ENCODE assay signal across 22 cellular contexts in the genomic region with DNA sequence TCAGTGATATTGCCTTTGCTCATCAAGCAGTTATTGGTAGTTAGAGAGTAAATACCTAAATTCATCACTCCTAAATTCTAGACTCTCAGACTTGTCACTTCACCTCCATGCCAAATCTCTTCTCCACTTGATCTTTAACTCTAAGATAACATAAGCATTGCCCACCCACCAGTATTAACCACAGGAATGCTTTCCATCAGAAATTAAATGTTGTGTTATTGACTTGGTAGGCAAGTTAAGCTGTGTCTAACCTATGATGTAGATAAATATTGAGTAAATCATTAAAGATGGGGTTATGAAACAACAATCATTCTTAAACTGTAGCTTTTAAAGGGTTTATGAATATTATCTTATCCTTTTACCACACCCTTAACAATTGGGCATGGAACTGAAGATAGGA.
"Had no signal": no experiment of that assay in that cellular context is flagged by ENCODE, and none has a peak within 500 bp of the region (broad histone marks: within the 10 kb centered on the region; RNA-seq: fewer than 3 reads in every experiment).

No MANE protein-coding gene starts in this region.

- H3K36me3 Mint-ChIP-seq: natural killer cell treated with Interleukin-12 subunit alpha and Interleukin-12 subunit beta and Interleukin-15 and Interleukin-18, amount 100 ng/mL, for 72 hours; type B pancreatic cell had no signal

- H3K9me3 Mint-ChIP-seq: activated naive CD4-positive, alpha-beta T cell treated with anti-CD3 and anti-CD28 coated beads, Interleukin-2, amount 50 U/mL, for 72 hours; activated T-cell treated with anti-CD3 and anti-CD28 coated beads, Interleukin-2, amount 50 U/mL, for 24 hours; activated T-helper 17 cell treated with anti-CD3 and anti-CD28 coated beads, Interleukin-2, amount 50 U/mL, for 72 hours; natural killer cell treated with Interleukin-12 subunit alpha and Interleukin-12 subunit beta and Interleukin-15 and Interleukin-18, amount 100 ng/mL, for 72 hours; type B pancreatic cell had no signal

- H3K9me3 ChIP-seq: adrenal gland, ascending aorta, left lung, sigmoid colon, thoracic aorta had no signal

- H3K36me3 ChIP-seq: adrenal gland, ascending aorta, left lung, sigmoid colon, thoracic aorta had no signal

- H3K27ac ChIP-seq: adrenal gland, foreskin keratinocyte, left lung, sigmoid colon had no signal

- DNase-seq: activated CD8-positive, alpha-beta memory T cell treated with anti-CD3 and anti-CD28 coated beads for 24 hours; activated CD8-positive, alpha-beta memory T cell treated with anti-CD3 and anti-CD28 coated beads, Interleukin-2, amount 50 U/mL, for 4 hours; activated T-cell treated with anti-CD3 and anti-CD28 coated beads, Interleukin-2, amount 50 U/mL, for 24 hours; adrenal gland; central memory CD4-positive, alpha-beta T cell; effector memory CD4-positive, alpha-beta T cell; foreskin keratinocyte; kidney; left lung; midbrain; sigmoid colon; stimulated activated CD4-positive, alpha-beta T cell treated with anti-CD3 and anti-CD28 coated beads, Interleukin-2, amount 100 ng/mL, for 48 hours; stimulated activated CD8-positive, alpha-beta memory T cell treated with anti-CD3 and anti-CD28 coated beads, Interleukin-4, amount 100 ng/mL, for 48 hours; stimulated activated naive CD4-positive, alpha-beta T cell treated with Interleukin-2 at 50 U/mL for 16 hours had no signal

- H3K4me1 ChIP-seq: adrenal gland, foreskin keratinocyte, left lung, sigmoid colon had no signal

- H3K27me3 ChIP-seq: adrenal gland, ascending aorta, foreskin keratinocyte, left lung, sigmoid colon had no signal

- H3K4me3 Mint-ChIP-seq: activated T-cell treated with anti-CD3 and anti-CD28 coated beads, Interleukin-2, amount 50 U/mL, for 24 hours; activated T-helper 17 cell treated with anti-CD3 and anti-CD28 coated beads, Interleukin-2, amount 50 U/mL, for 72 hours; natural killer cell treated with Interleukin-12 subunit alpha and Interleukin-12 subunit beta and Interleukin-15 and Interleukin-18, amount 100 ng/mL, for 72 hours; type B pancreatic cell had no signal

- ATAC-seq: activated naive CD4-positive, alpha-beta T cell treated with anti-CD3 and anti-CD28 coated beads, Interleukin-2, amount 50 U/mL, for 72 hours; activated T-helper 17 cell treated with anti-CD3 and anti-CD28 coated beads, Interleukin-2, amount 50 U/mL, for 72 hours; foreskin keratinocyte; left lung; natural killer cell treated with Interleukin-12 subunit alpha and Interleukin-12 subunit beta and Interleukin-15 and Interleukin-18, amount 100 ng/mL, for 72 hours had no signal

- H3K4me3 ChIP-seq: adrenal gland, ascending aorta, left lung, lung, sigmoid colon, smooth muscle cell, thoracic aorta had no signal

- H3K27ac Mint-ChIP-seq: activated naive CD4-positive, alpha-beta T cell treated with anti-CD3 and anti-CD28 coated beads, Interleukin-2, amount 50 U/mL, for 72 hours; activated T-cell treated with anti-CD3 and anti-CD28 coated beads, Interleukin-2, amount 50 U/mL, for 24 hours; activated T-helper 17 cell treated with anti-CD3 and anti-CD28 coated beads, Interleukin-2, amount 50 U/mL, for 72 hours; type B pancreatic cell had no signal

- H3K27me3 Mint-ChIP-seq: activated T-cell treated with anti-CD3 and anti-CD28 coated beads, Interleukin-2, amount 50 U/mL, for 24 hours; activated T-helper 17 cell treated with anti-CD3 and anti-CD28 coated beads, Interleukin-2, amount 50 U/mL, for 72 hours; natural killer cell treated with Interleukin-12 subunit alpha and Interleukin-12 subunit beta and Interleukin-15 and Interleukin-18, amount 100 ng/mL, for 72 hours; type B pancreatic cell had no signal
